In genomic region chr14:34981743-34982420, GRCh38 we compare ENCODE assay signal across 1 cellular context.
TF ChIP-seq lines count a peak whose summit lies in the region.

No MANE protein-coding gene starts in this region.

TF ChIP-seq in GM12878, 131 proteins besides CTCF, POLR2A, EP300 and RAD21 (continued from another document):
- TF ChIP-seq BCL11A (IDR thresholded peaks at IDR 0.05; ENCODE audit: low read depth, low read length) (no peak), USF1 (IDR thresholded peaks at IDR 0.05; ENCODE audit: borderline replicate concordance, extremely low read length, insufficient read depth, low read depth, low read length) (no peak), TBL1XR1 (IDR thresholded peaks at IDR 0.05; ENCODE audit: low read depth, low read length) (0 out of 2 replicates have a peak, but pooled peaks have one; percentile 40), MTA3 (IDR thresholded peaks at IDR 0.05; ENCODE audit: borderline replicate concordance, low read length) (no peak), ETV6 (conservative IDR thresholded peaks at IDR 0.05 in 1 of 2, IDR thresholded peaks at IDR 0.05 in 1 of 2; ENCODE audit: borderline replicate concordance in 1 of 2, low read depth in 1 of 2) (no peak), TARDBP (IDR thresholded peaks at IDR 0.05; ENCODE audit: borderline replicate concordance) (no peak), SMAD5 (IDR thresholded peaks at IDR 0.05; ENCODE audit: low read depth) (no peak)
- TF ChIP-seq, protein P1, sequence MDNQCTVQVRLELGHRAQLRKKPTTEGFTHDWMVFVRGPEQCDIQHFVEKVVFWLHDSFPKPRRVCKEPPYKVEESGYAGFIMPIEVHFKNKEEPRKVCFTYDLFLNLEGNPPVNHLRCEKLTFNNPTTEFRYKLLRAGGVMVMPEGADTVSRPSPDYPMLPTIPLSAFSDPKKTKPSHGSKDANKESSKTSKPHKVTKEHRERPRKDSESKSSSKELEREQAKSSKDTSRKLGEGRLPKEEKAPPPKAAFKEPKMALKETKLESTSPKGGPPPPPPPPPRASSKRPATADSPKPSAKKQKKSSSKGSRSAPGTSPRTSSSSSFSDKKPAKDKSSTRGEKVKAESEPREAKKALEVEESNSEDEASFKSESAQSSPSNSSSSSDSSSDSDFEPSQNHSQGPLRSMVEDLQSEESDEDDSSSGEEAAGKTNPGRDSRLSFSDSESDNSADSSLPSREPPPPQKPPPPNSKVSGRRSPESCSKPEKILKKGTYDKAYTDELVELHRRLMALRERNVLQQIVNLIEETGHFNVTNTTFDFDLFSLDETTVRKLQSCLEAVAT (IDR thresholded peaks at IDR 0.05): no peak
